In genomic region chr10:1358860-1359598, GRCh38 we compare ENCODE assay signal across 13 cellular contexts.
A peak's percentile ranks its signal among the peaks of the same experiment; 100 is the strongest.
DNase-seq lines count a peak whose midpoint lies in the region; ATAC-seq, FAIRE-seq and TF ChIP-seq lines count a peak whose summit lies in the region.
"Had no signal": no experiment of that assay in that cellular context is flagged by ENCODE, and none has a peak within 500 bp of the region (broad histone marks: within the 10 kb centered on the region; RNA-seq: fewer than 3 reads in every experiment).

No MANE protein-coding gene starts in this region.

- H3K27me3 ChIP-seq in H1 (replicated peaks in 1 of 4; ENCODE audit: control insufficient read depth in 3 of 4, extremely low read depth in 1 of 4, insufficient read depth in 3 of 4, low read length in 3 of 4) (0 out of 7 replicates have a peak, but pooled peaks cover 0 to 2% (median 0%) of the 10 kb centered on the region in 4 experiments), uterus (no peaks in the 10 kb centered on the region)
- H3K27me3 ChIP-seq: gastrocnemius medialis had no signal

- no peak for TF ChIP-seq EP300 in H1 (IDR thresholded peaks at IDR 0.05; ENCODE audit: borderline replicate concordance in 1 of 2, low read depth in 2 of 2, low read length in 2 of 2)

- no peaks in the 10 kb centered on the region for H3K23me2 ChIP-seq in H1 (ENCODE audit: low read depth, low read length)

- H3K23ac ChIP-seq in H1 (ENCODE audit: insufficient read length): no peak overlapping the region

- no peaks in the 10 kb centered on the region for H3K36me3 ChIP-seq in H1 (ENCODE audit: control insufficient read depth in 2 of 4, insufficient read depth in 4 of 4, low read length in 3 of 4)
- no peaks in the 10 kb centered on the region for H3K36me3 ChIP-seq in uterus
- H3K36me3 ChIP-seq: gastrocnemius medialis had no signal

- no peak for FAIRE-seq in H1 (lab: Jason Lieb, UNC)
- FAIRE-seq: K562 had no signal

- H2BK120ac ChIP-seq in H1 (replicated peaks; ENCODE audit: low read depth, low read length): no peak overlapping the region

- H3K56ac ChIP-seq in H1 (replicated peaks; ENCODE audit: insufficient read length, low read depth, low read length): no peak overlapping the region

- H3K4me2 ChIP-seq in H1 (ENCODE audit: insufficient read depth in 1 of 2, low read depth in 2 of 2, low read length in 2 of 2): no peak overlapping the region

- H4K20me1 ChIP-seq in H1 (replicated peaks in 1 of 2; ENCODE audit: control insufficient read depth in 1 of 2, insufficient read depth in 2 of 2, low read length in 2 of 2): no peaks in the 10 kb centered on the region

- POLR2A ChIA-PET in H1 (lab: Charles Lee; ENCODE audit: partially characterized antibody): interaction anchor here (0.9 to 1.9 kb wide), 3 partner anchors 10 to 76 kb away, joined by 3 to 5 read pairs (median 5); no protein-coding TSS in a partner anchor

- H3K4me3 ChIP-seq in H1 (ENCODE audit: extremely low read depth in 1 of 4, insufficient read depth in 2 of 4, low read depth in 3 of 4, low read length in 4 of 4): no peak overlapping the region
- H3K4me3 ChIP-seq in uterus: no peak overlapping the region
- H3K4me3 ChIP-seq: gastrocnemius medialis, K562 had no signal

- H2BK5ac ChIP-seq in H1 (ENCODE audit: low read depth, low read length): no peak overlapping the region

- 0 out of 2 replicates have a peak overlapping the region, but pooled peaks have one; percentile 85 for H2BK15ac ChIP-seq in H1 (ENCODE audit: low read length)

- H2AFZ ChIP-seq in H1 (ENCODE audit: low read length): no peak overlapping the region

- no peak for TF ChIP-seq CTCF in H1 (IDR thresholded peaks at IDR 0.05; ENCODE audit: control extremely low read depth in 1 of 3, insufficient read depth in 1 of 3, low read depth in 1 of 3, low read length in 3 of 3)
- no peak for TF ChIP-seq CTCF in uterus (IDR thresholded peaks at IDR 0.05)

- TF ChIP-seq RAD21 in H1 (IDR thresholded peaks at IDR 0.05 in 1 of 2, conservative IDR thresholded peaks at IDR 0.05 in 1 of 2; ENCODE audit: low read depth in 2 of 2, low read length in 2 of 2): no peak

- H3K14ac ChIP-seq in H1 (ENCODE audit: insufficient read length): no peak overlapping the region

- no peak for TF ChIP-seq POLR2A in H1 (IDR thresholded peaks at IDR 0.05; ENCODE audit: control extremely low read depth in 1 of 2, low read depth in 2 of 2, low read length in 2 of 2)
- TF ChIP-seq POLR2A in uterus (IDR thresholded peaks at IDR 0.05): no peak

- intact Hi-C loops in uterus (cut with DNase I; ENCODE audit: low total_unique reads): no loop called here

- no peak overlapping the region for H3K27ac ChIP-seq in H1 (ENCODE audit: low read depth, low read length)
- no peak overlapping the region for H3K27ac ChIP-seq in uterus
- H3K27ac ChIP-seq: gastrocnemius medialis had no signal

- H2BK12ac ChIP-seq in H1 (ENCODE audit: low read depth, low read length): peak overlapping the region; percentile 91

- WGBS in H1 (ENCODE audit: extremely low coverage in 1 of 2, insufficient coverage in 1 of 2, insufficient read length in 1 of 2, insufficient replicate concordance in 2 of 2, low coverage in 1 of 2, low lambda C conversion rate in 2 of 2, missing lambda C conversion rate in 1 of 2), 2 experiments: 85% methylated on average over 8 of the region's 8 CpGs; no CpG with 5 or more reads in 1 of the 2 experiments

- no peaks in the 10 kb centered on the region for H3K79me1 ChIP-seq in H1 (ENCODE audit: low read depth, low read length)

- no peak overlapping the region for H4K8ac ChIP-seq in H1 (ENCODE audit: extremely low read depth, insufficient read depth, low read length)

- DNase-seq in stimulated activated CD4-positive, alpha-beta T cell treated with anti-CD3 and anti-CD28 coated beads, Interleukin-2, amount 100 ng/mL, for 4 hours (ENCODE audit: low read depth): peak; percentile 3
- no peak for DNase-seq in stimulated activated CD4-positive, alpha-beta T cell treated with anti-CD3 and anti-CD28 coated beads, Interleukin-4, amount 100 ng/mL, for 1 hour
- DNase-seq in NAMALWA (ENCODE audit: low spot score) (peak; percentile 66), H1 (ENCODE audit: low read depth in 1 of 2, low spot score in 2 of 2) (no peak), uterus (no peak), NCI-H2029 treated with DMSO at 0.1 percent for 48 hours (lab: John Stamatoyannopoulos, UW) (no peak)
- DNase-seq: activated CD8-positive, alpha-beta memory T cell treated with anti-CD3 and anti-CD28 coated beads, Interleukin-2, amount 10 ng/mL, durations not matched to agents 7 days and 5 days; effector CD8-positive, alpha-beta T cell; gastrocnemius medialis; GF-D8; natural killer cell had no signal

- CTCF ChIA-PET in H1 (lab: Charles Lee; ENCODE audit: partially characterized antibody): interaction anchor here (0.7 to 2.6 kb wide), 21 partner anchors 10 to 310 kb away, joined by 3 to 21 read pairs (median 5); no protein-coding TSS in a partner anchor

- H3K9ac ChIP-seq in H1 (replicated peaks in 1 of 4; ENCODE audit: extremely low read depth in 1 of 4, low read depth in 3 of 4, low read length in 3 of 4): no peak overlapping the region

- H4K91ac ChIP-seq in H1 (replicated peaks; ENCODE audit: insufficient read length, low read length): peak overlapping the region; percentile 25

- H3K4ac ChIP-seq in H1 (replicated peaks; ENCODE audit: insufficient read length, low read depth, low read length): no peak overlapping the region

- H3K79me2 ChIP-seq in H1 (ENCODE audit: control insufficient read depth in 1 of 2, insufficient read depth in 2 of 2, low read length in 2 of 2): no peaks in the 10 kb centered on the region

- H3K9me3 ChIP-seq in H1 (ENCODE audit: insufficient read depth in 2 of 2, low read depth in 1 of 2, low read length in 1 of 2) (no peaks in the 10 kb centered on the region), uterus (no peaks in the 10 kb centered on the region)
- H3K9me3 ChIP-seq: gastrocnemius medialis had no signal

- H4K5ac ChIP-seq in H1 (ENCODE audit: insufficient read length, low read depth, low read length): no peak overlapping the region

- H2AK5ac ChIP-seq in H1 (ENCODE audit: low read depth, low read length): no peak overlapping the region

- H2BK20ac ChIP-seq in H1 (ENCODE audit: low read length): peak overlapping the region; percentile 97; the same call in 1 of the 2 replicates

- peak overlapping the region; percentile 55; the same call in 1 of the 2 replicates for H3K18ac ChIP-seq in H1 (ENCODE audit: extremely low read depth, low read length)

- H3K4me1 ChIP-seq in H1 (replicated peaks in 1 of 4; ENCODE audit: control insufficient read depth in 3 of 4, insufficient read depth in 4 of 4, low read length in 3 of 4): peaks cover 4 to 20% (median 8%) of the 10 kb centered on the region in 4 experiments
- H3K4me1 ChIP-seq in uterus: no peaks in the 10 kb centered on the region
- H3K4me1 ChIP-seq: gastrocnemius medialis had no signal

- ATAC-seq in HG03457 (IDR thresholded peaks at IDR 0.05; ENCODE audit: unreplicated experiment): no peak
- ATAC-seq: activated CD8-positive, alpha-beta memory T cell treated with anti-CD3 and anti-CD28 coated beads, Interleukin-2, amount 10 ng/mL, durations not matched to agents 7 days and 5 days; gastrocnemius medialis had no signal

TF ChIP-seq in H1, 55 proteins besides CTCF, POLR2A, EP300 and RAD21:
- TF ChIP-seq SIX5 (IDR thresholded peaks at IDR 0.05; ENCODE audit: low read depth, low read length) (no peak), TBP (IDR thresholded peaks at IDR 0.05; ENCODE audit: low read depth, low read length) (no peak), CHD2 (IDR thresholded peaks at IDR 0.05; ENCODE audit: low read length) (no peak), ASH2L (IDR thresholded peaks at IDR 0.05; ENCODE audit: low read length) (no peak), TAF7 (optimal IDR thresholded peaks at IDR 0.05; ENCODE audit: borderline replicate concordance, low read depth, low read length) (no peak), TAF1 (IDR thresholded peaks at IDR 0.05; ENCODE audit: low read depth, low read length) (no peak), FOSL1 (IDR thresholded peaks at IDR 0.05; ENCODE audit: insufficient read depth, low read depth, low read length) (no peak), E2F6 (IDR thresholded peaks at IDR 0.05) (no peak)

Comparison
In these comparisons a context has a peak if more than half of its experiments do, and no peak if none do; other contexts are left out.
1. DNase-seq: peak in stimulated activated CD4-positive, alpha-beta T cell treated with anti-CD3 and anti-CD28 coated beads, Interleukin-2, amount 100 ng/mL, for 4 hours (single experiment) and NAMALWA (single experiment); none in stimulated activated CD4-positive, alpha-beta T cell treated with anti-CD3 and anti-CD28 coated beads, Interleukin-4, amount 100 ng/mL, for 1 hour (single experiment), H1 (0 of 2), uterus (0 of 2) and NCI-H2029 treated with DMSO at 0.1 percent for 48 hours (single experiment).